11 cellular contexts compared by ENCODE assay signal in genomic region chr10:62244088-62244487, GRCh38. TPM values are rescaled to one million over a fixed set of nuclear protein-coding genes. Genes with fewer than 3 reads are reported as not detected.
DNase-seq lines count a peak whose midpoint lies in the region; ATAC-seq and TF ChIP-seq lines count a peak whose summit lies in the region.
"Had no signal": no experiment of that assay in that cellular context is flagged by ENCODE, and none has a peak within 500 bp of the region (broad histone marks: within the 10 kb centered on the region; RNA-seq: fewer than 3 reads in every experiment).

No MANE protein-coding gene starts in this region.

- H3K4me3 Mint-ChIP-seq in activated CD4-positive, alpha-beta T cell treated with anti-CD3 and anti-CD28 coated beads, Interleukin-2, amount 10 ng/mL, durations not matched to agents 24 days and 14 days = peak overlapping the region; percentile 75

- peak overlapping the region; percentile 88 for H3K27ac Mint-ChIP-seq in activated CD4-positive, alpha-beta T cell treated with anti-CD3 and anti-CD28 coated beads, Interleukin-2, amount 10 ng/mL, durations not matched to agents 24 days and 14 days

- H3K27ac ChIP-seq in colonic mucosa (peak overlapping the region; percentile 67), skeletal muscle tissue (ENCODE audit: low read depth, low read length) (peak overlapping the region; percentile 31)

- DNase-seq in activated CD4-positive, alpha-beta T cell treated with anti-CD3 and anti-CD28 coated beads, Interleukin-2, amount 10 ng/mL, durations not matched to agents 24 days and 14 days = no peak
- DNase-seq in activated CD4-positive, alpha-beta T cell treated with anti-CD3 and anti-CD28 coated beads for 4 hours = no peak
- DNase-seq in NB4 (ENCODE audit: low read depth) (peak; percentile 18), colonic mucosa (no peak), germinal center (ENCODE audit: low spot score) (no peak)
- DNase-seq: stimulated activated CD4-positive, alpha-beta T cell treated with anti-CD3 and anti-CD28 coated beads, Interleukin-2, amount 100 ng/mL, for 24 hours; T-cell had no signal

- peaks cover 34% of the 10 kb centered on the region for H3K4me1 Mint-ChIP-seq in activated CD4-positive, alpha-beta T cell treated with anti-CD3 and anti-CD28 coated beads, Interleukin-2, amount 10 ng/mL, durations not matched to agents 24 days and 14 days

- H3K27me3 ChIP-seq in colonic mucosa (no peaks in the 10 kb centered on the region), skeletal muscle tissue (ENCODE audit: control insufficient read depth in 3 of 3, insufficient read depth in 3 of 3, low read length in 3 of 3) (no peaks in the 10 kb centered on the region)

- H3K9me3 ChIP-seq in colonic mucosa (no peaks in the 10 kb centered on the region), skeletal muscle tissue (ENCODE audit: control insufficient read depth in 3 of 3, low read length in 3 of 3) (no peaks in the 10 kb centered on the region)
- H3K9me3 ChIP-seq: mucosa of descending colon had no signal

- no peaks in the 10 kb centered on the region for H3K9me3 Mint-ChIP-seq in activated CD4-positive, alpha-beta T cell treated with anti-CD3 and anti-CD28 coated beads, Interleukin-2, amount 10 ng/mL, durations not matched to agents 24 days and 14 days
- H3K9me3 Mint-ChIP-seq: T-cell had no signal

- TF ChIP-seq CTCF in NB4 (IDR thresholded peaks at IDR 0.05; ENCODE audit: low read depth, low read length) (no peak), colonic mucosa (IDR thresholded peaks at IDR 0.05) (no peak)

- H3K36me3 ChIP-seq in colonic mucosa (no peaks in the 10 kb centered on the region), skeletal muscle tissue (ENCODE audit: control insufficient read depth in 3 of 3, insufficient read depth in 3 of 3, low read length in 3 of 3) (no peaks in the 10 kb centered on the region)

- no peak overlapping the region for H3K9ac ChIP-seq in colonic mucosa (ENCODE audit: low read depth in 2 of 2, low read length in 2 of 2)
- H3K9ac ChIP-seq in skeletal muscle tissue (ENCODE audit: low read depth in 1 of 3, low read length in 3 of 3) = no peak overlapping the region

- no peaks in the 10 kb centered on the region for H3K4me1 ChIP-seq in colonic mucosa
- peaks cover 0 to 5% (median 4%) of the 10 kb centered on the region in 3 donors for H3K4me1 ChIP-seq in skeletal muscle tissue (ENCODE audit: control insufficient read depth in 3 of 3, insufficient read depth in 3 of 3, low read length in 3 of 3)

- no peaks in the 10 kb centered on the region for H3K27me3 Mint-ChIP-seq in activated CD4-positive, alpha-beta T cell treated with anti-CD3 and anti-CD28 coated beads, Interleukin-2, amount 10 ng/mL, durations not matched to agents 24 days and 14 days
- H3K27me3 Mint-ChIP-seq: T-cell had no signal

- intact Hi-C loops in activated CD4-positive, alpha-beta T cell treated with anti-CD3 and anti-CD28 coated beads, Interleukin-2, amount 10 ng/mL, durations not matched to agents 24 days and 14 days (cut with micrococcal nuclease) = loop anchor here (2.0 to 5.0 kb wide), 3 partner anchors 132 to 249 kb away; no protein-coding TSS in a partner anchor
- intact Hi-C loops in colonic mucosa (cut with DNase I) = loop anchor here (5.0 kb wide), 1 partner anchor 342 kb away; the partner anchor contains the start of gene ARID5B

- H3K4me3 ChIP-seq in NB4 (ENCODE audit: low read depth, low read length) (peak overlapping the region; percentile 51), colonic mucosa (no peak overlapping the region), skeletal muscle tissue (ENCODE audit: low read length in 3 of 3) (peak overlapping the region in 1 of 3 donors; percentile 44)
- H3K4me3 ChIP-seq: mucosa of descending colon had no signal

- no peak for TF ChIP-seq POLR2A in NB4 (IDR thresholded peaks at IDR 0.05; ENCODE audit: extremely low read depth, insufficient read length)

- H3K36me3 Mint-ChIP-seq in activated CD4-positive, alpha-beta T cell treated with anti-CD3 and anti-CD28 coated beads, Interleukin-2, amount 10 ng/mL, durations not matched to agents 24 days and 14 days (ENCODE audit: low read depth) = no peaks in the 10 kb centered on the region
- H3K36me3 Mint-ChIP-seq: T-cell had no signal

- ATAC-seq in HG03571 (IDR thresholded peaks at IDR 0.05; ENCODE audit: unreplicated experiment) (no peak), HG02642 (IDR thresholded peaks at IDR 0.05; ENCODE audit: poor library complexity, unreplicated experiment) (no peak)

RNA-seq across cellular contexts. Expression of gene RTKN2, which starts 24.6 kb away (rescaled TPM):
- 2.7 and 3.4 TPM in 2 replicates for total RNA-seq in activated CD4-positive, alpha-beta T cell treated with anti-CD3 and anti-CD28 coated beads, Interleukin-2, amount 10 ng/mL, durations not matched to agents 24 days and 14 days
- total RNA-seq in colonic mucosa (1 to 10 TPM; 3.2 to 7.4 TPM), skeletal muscle tissue (2.1 TPM)
